In genomic region chr1:241551759-241552638, GRCh38 we compare ENCODE assay signal across 1 cellular context.
TF ChIP-seq lines count a peak whose summit lies in the region.

No MANE protein-coding gene starts in this region.

TF ChIP-seq in K562, 482 proteins besides CTCF, POLR2A, EP300 and RAD21 (continued from another document and continues in another):
- TF ChIP-seq HMBOX1 (IDR thresholded peaks at IDR 0.05) = peak; percentile 80
- peak; percentile 74; the same call in 1 of the 2 replicates for TF ChIP-seq SOX6 (IDR thresholded peaks at IDR 0.05)
- TF ChIP-seq SAFB (IDR thresholded peaks at IDR 0.05; ENCODE audit: borderline replicate concordance, low read depth, low read length) = no peak
- no peak for TF ChIP-seq NKRF (IDR thresholded peaks at IDR 0.05; ENCODE audit: borderline replicate concordance)
- TF ChIP-seq SREBF2 (CRISPR knock-in tag; IDR thresholded peaks at IDR 0.05) = no peak
- no peak for TF ChIP-seq CBX8 (IDR thresholded peaks at IDR 0.05; ENCODE audit: borderline replicate concordance, extremely low read depth, low read depth, low read length, poor library complexity, severe bottlenecking)
- no peak for TF ChIP-seq SLC30A9 (CRISPR knock-in tag; IDR thresholded peaks at IDR 0.05)
- no peak for TF ChIP-seq ZNF398 (CRISPR knock-in tag; IDR thresholded peaks at IDR 0.05)
- TF ChIP-seq ZNF316 (IDR thresholded peaks at IDR 0.05) = peak; percentile 10; the same call in 1 of the 2 replicates
- TF ChIP-seq FOXP1 (CRISPR knock-in tag; IDR thresholded peaks at IDR 0.05) = no peak
- 0 out of 2 replicates have a peak, but pooled peaks have one; percentile 79 for TF ChIP-seq THRB (CRISPR knock-in tag; conservative IDR thresholded peaks at IDR 0.05)
- TF ChIP-seq FOSL1 (tag; conservative IDR thresholded peaks at IDR 0.05) = peak; percentile 72
- peak; percentile 93 for TF ChIP-seq SMARCA4 (IDR thresholded peaks at IDR 0.05)
- no peak for TF ChIP-seq XRCC5 (IDR thresholded peaks at IDR 0.05; ENCODE audit: low read depth, low read length)
- TF ChIP-seq PTTG1 (tag; IDR thresholded peaks at IDR 0.05; ENCODE audit: low read depth) = no peak
- peak; percentile 96 for TF ChIP-seq ZBTB43 (CRISPR knock-in tag; IDR thresholded peaks at IDR 0.05)
- 0 out of 2 replicates have a peak, but pooled peaks have one; percentile 40 for TF ChIP-seq GABPA (tag; conservative IDR thresholded peaks at IDR 0.05; ENCODE audit: low read depth)
- TF ChIP-seq PHB (CRISPR knock-in tag; IDR thresholded peaks at IDR 0.05) = no peak
- TF ChIP-seq ZNF77 (CRISPR knock-in tag; IDR thresholded peaks at IDR 0.05) = no peak
- TF ChIP-seq ATF6 (CRISPR knock-in tag; IDR thresholded peaks at IDR 0.05) = no peak
- TF ChIP-seq PHF20 (IDR thresholded peaks at IDR 0.05; ENCODE audit: partially characterized antibody) = no peak
- TF ChIP-seq SMARCB1 (IDR thresholded peaks at IDR 0.05; ENCODE audit: insufficient read length, low read depth) = no peak
- no peak for TF ChIP-seq ZFP91 (CRISPR knock-in tag; IDR thresholded peaks at IDR 0.05)
- no peak for TF ChIP-seq THAP7 (CRISPR knock-in tag; IDR thresholded peaks at IDR 0.05)
- TF ChIP-seq ZNF584 (CRISPR knock-in tag; IDR thresholded peaks at IDR 0.05; ENCODE audit: low read depth) = no peak
- no peak; the same call in 1 of the 2 replicates for TF ChIP-seq MBD2 (IDR thresholded peaks at IDR 0.05; ENCODE audit: borderline replicate concordance, low read depth)
- TF ChIP-seq ZBTB33 (CRISPR knock-in tag; IDR thresholded peaks at IDR 0.05) = no peak
- TF ChIP-seq CEBPB (tag; IDR thresholded peaks at IDR 0.05) = no peak
- TF ChIP-seq ZNF444 (CRISPR knock-in tag; IDR thresholded peaks at IDR 0.05) = no peak
- TF ChIP-seq ZBTB8A (IDR thresholded peaks at IDR 0.05; ENCODE audit: partially characterized antibody) = no peak
- TF ChIP-seq SNRNP70 (optimal IDR thresholded peaks at IDR 0.05; ENCODE audit: low read depth, low read length) = no peak
- no peak for TF ChIP-seq ZNF324 (CRISPR knock-in tag; IDR thresholded peaks at IDR 0.05)
- peak; percentile 74; the same call in 1 of the 2 replicates for TF ChIP-seq ELF4 (CRISPR knock-in tag; IDR thresholded peaks at IDR 0.05)
- TF ChIP-seq XRCC4 (IDR thresholded peaks at IDR 0.05; ENCODE audit: extremely low read depth, insufficient read depth, insufficient read length) = no peak
- TF ChIP-seq CREB3 (tag; conservative IDR thresholded peaks at IDR 0.05; ENCODE audit: low read depth) = peak; percentile 66; the same call in 1 of the 2 replicates
- no peak for TF ChIP-seq SRSF9 (IDR thresholded peaks at IDR 0.05; ENCODE audit: borderline replicate concordance, low read depth, low read length)
- peak; percentile 83 for TF ChIP-seq MTA1 (IDR thresholded peaks at IDR 0.05; ENCODE audit: borderline replicate concordance)
- TF ChIP-seq ARHGAP35 (IDR thresholded peaks at IDR 0.05; ENCODE audit: partially characterized antibody) = no peak
- no peak for TF ChIP-seq ARID4B (CRISPR knock-in tag; IDR thresholded peaks at IDR 0.05)
- TF ChIP-seq KDM5B (IDR thresholded peaks at IDR 0.05; ENCODE audit: insufficient replicate concordance, low read depth, low read length) = no peak
- TF ChIP-seq PTRF (tag; IDR thresholded peaks at IDR 0.05) = no peak
- TF ChIP-seq NCOA4 (IDR thresholded peaks at IDR 0.05; ENCODE audit: partially characterized antibody) = no peak
- no peak; the same call in 1 of the 2 replicates for TF ChIP-seq TRIM28 (IDR thresholded peaks at IDR 0.05)
- TF ChIP-seq HDAC1 (IDR thresholded peaks at IDR 0.05) = peak in 1 of 2 experiments; percentile 74; a peak in 1 of 4 replicates
- no peak for TF ChIP-seq ASH1L (IDR thresholded peaks at IDR 0.05; ENCODE audit: borderline replicate concordance, low read depth, partially characterized antibody)
- TF ChIP-seq ZNF253 (CRISPR knock-in tag; conservative IDR thresholded peaks at IDR 0.05) = no peak
